24 cellular contexts compared by ENCODE assay signal in genomic region chr7:72268826-72269225, GRCh38.
"Had no signal": no experiment of that assay in that cellular context is flagged by ENCODE, and none has a peak within 500 bp of the region (broad histone marks: within the 10 kb centered on the region; RNA-seq: fewer than 3 reads in every experiment).

No MANE protein-coding gene starts in this region.

- H3K27me3 ChIP-seq: SJSA1 had no signal

- H3K36me3 ChIP-seq: SJSA1 had no signal

- H3K27ac ChIP-seq: HL-60, KMS-11, SJSA1 had no signal

- H3K9me3 ChIP-seq: SJSA1, SK-N-SH had no signal

- DNase-seq: Kasumi-1, MM.1S, NCI-H1092 treated with DMSO at 0.1 percent for 48 hours, NCI-H1436, NCI-H187, NCI-H2029, NCI-H2081 treated with DMSO at 0.1 percent for 48 hours, NCI-H2171, NCI-H226, NCI-H446, NCI-H510A, NCI-H524 treated with DMSO at 0.1 percent for 48 hours, NCI-H69, NCI-H774, Right ventricle myocardium superior, RPMI8226, SIG-M5, SK-N-SH, SW 1271, T-cell had no signal

- H3K4me1 ChIP-seq: SJSA1 had no signal

- ATAC-seq: K562, T-cell had no signal

- H3K4me3 ChIP-seq: K562, SJSA1 had no signal
